In the genomic region with DNA sequence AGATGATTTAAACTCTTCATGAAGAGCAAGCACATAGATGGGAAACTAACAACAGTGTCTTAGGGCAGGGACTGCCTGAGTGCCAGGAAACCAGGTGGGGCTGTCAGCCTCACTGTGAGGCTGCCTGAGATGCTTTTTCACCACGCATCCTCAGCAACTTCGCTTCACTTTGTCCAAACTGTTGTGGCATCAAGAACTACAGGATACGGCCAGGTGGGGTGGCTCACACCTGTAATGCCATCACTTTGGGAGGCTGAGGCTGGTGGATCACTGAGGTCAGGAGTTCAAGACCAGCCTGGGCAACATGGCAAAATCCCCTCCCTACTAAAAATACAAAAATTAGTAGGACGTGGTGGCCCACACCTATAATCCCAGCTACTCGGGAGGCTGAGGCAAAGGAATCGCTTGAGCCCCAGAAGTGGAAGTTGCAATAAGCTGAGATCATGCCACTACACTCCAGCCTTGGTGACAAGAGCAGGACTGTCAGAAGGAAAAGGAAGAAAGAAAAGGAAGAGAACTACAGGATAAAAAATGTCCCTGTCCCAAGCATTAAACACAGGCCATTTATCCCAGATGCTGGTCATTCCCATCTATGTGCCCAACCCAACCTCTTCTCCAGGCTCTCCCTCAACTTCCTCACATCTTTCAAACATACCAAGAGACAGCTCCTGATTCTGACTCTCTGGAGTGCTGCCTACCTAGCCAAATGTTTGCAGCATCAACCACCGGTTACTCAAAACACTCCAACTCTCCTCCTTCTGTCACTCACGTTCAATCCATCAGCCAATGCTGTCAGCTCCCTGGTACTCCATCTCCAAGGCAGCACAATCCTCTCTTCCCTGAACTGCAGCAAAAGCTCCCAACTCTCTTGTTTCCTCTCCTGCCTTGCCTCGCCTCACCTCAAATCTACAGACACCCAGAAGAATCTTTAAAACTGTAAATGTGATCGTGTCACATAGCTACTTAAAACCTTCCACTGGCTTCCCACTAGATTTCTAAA, we compare ENCODE assay signal across 8 cellular contexts. TPM values are rescaled to one million over a fixed set of nuclear protein-coding genes. Genes with fewer than 3 reads are reported as not detected.
DNase-seq lines count a peak whose midpoint lies in the region; ATAC-seq and TF ChIP-seq lines count a peak whose summit lies in the region.

No MANE protein-coding gene starts in this region.

- H3K4me1 ChIP-seq in ES-I3 (ENCODE audit: insufficient read depth, low read length) (peaks cover 6% of the 10 kb centered on the region), OCI-LY3 (ENCODE audit: low read length) (peaks cover 17% of the 10 kb centered on the region), endocrine pancreas (ENCODE audit: control insufficient read depth, insufficient read depth, low read length) (no peaks in the 10 kb centered on the region), ovary (ENCODE audit: insufficient read depth) (peaks cover 9% of the 10 kb centered on the region)

- peak overlapping the region; percentile 100 for H3K4me2 ChIP-seq in OCI-LY3 (ENCODE audit: low read length)

- H3K27me3 ChIP-seq in OCI-LY3 (ENCODE audit: low read depth, low read length) (no peaks in the 10 kb centered on the region), endocrine pancreas (ENCODE audit: control insufficient read depth, insufficient read depth, low read length) (no peaks in the 10 kb centered on the region), ovary (no peaks in the 10 kb centered on the region)

- H4K20me1 ChIP-seq in OCI-LY3 (ENCODE audit: insufficient read depth, low read length): peaks cover 18% of the 10 kb centered on the region

- peaks cover 65% of the 10 kb centered on the region for H3K79me2 ChIP-seq in OCI-LY3 (ENCODE audit: low read length)

- no peak for TF ChIP-seq EP300 in ovary (IDR thresholded peaks at IDR 0.05)

- WGBS in ovary, 3 donors: 38 to 50% (median 43%) methylated on average over 10 of the region's 10 CpGs

- DNase-seq in ovary (no peak), A172 (ENCODE audit: low spot score) (no peak), NCI-H2227 treated with DMSO at 0.1 percent for 48 hours (lab: John Stamatoyannopoulos, UW) (no peak)

- intact Hi-C loops in ovary (cut with DNase I): loop anchor here in 2 of 4 donors (5.0 kb wide), 2 partner anchors 43 to 138 kb away; a partner anchor contains a TSS

- H3K4me3 ChIP-seq in OCI-LY3 (ENCODE audit: low read length): peak overlapping the region; percentile 95
- H3K4me3 ChIP-seq in endocrine pancreas (ENCODE audit: control insufficient read depth, insufficient read depth, low read length): peak overlapping the region; percentile 62
- peak overlapping the region; percentile 100 for H3K4me3 ChIP-seq in ovary

- TF ChIP-seq CTCF in OCI-LY3 (IDR thresholded peaks at IDR 0.05; ENCODE audit: low read depth, low read length): no peak
- TF ChIP-seq CTCF in ovary (IDR thresholded peaks at IDR 0.05): no peak

- H2AFZ ChIP-seq in OCI-LY3 (ENCODE audit: low read depth, low read length): no peak overlapping the region

- no peak overlapping the region for H3K27ac ChIP-seq in OCI-LY3 (ENCODE audit: low read length)
- peak overlapping the region; percentile 76 to 80 for H3K27ac ChIP-seq in ovary

- H3K9me3 ChIP-seq in ES-I3 (ENCODE audit: control insufficient read depth, insufficient read depth, low read length) (no peaks in the 10 kb centered on the region), OCI-LY3 (ENCODE audit: insufficient read depth, low read length) (no peaks in the 10 kb centered on the region), endocrine pancreas (ENCODE audit: control insufficient read depth, low read length) (no peaks in the 10 kb centered on the region), ovary (no peaks in the 10 kb centered on the region)

- H3K9ac ChIP-seq in ES-I3 (ENCODE audit: low read depth, low read length) (peak overlapping the region; percentile 80; the same call in 1 of the 2 replicates), OCI-LY3 (ENCODE audit: low read length) (peak overlapping the region; percentile 95), endocrine pancreas (ENCODE audit: control insufficient read depth, insufficient read depth, low read length) (peak overlapping the region; percentile 63)

- H3K36me3 ChIP-seq in ES-I3 (ENCODE audit: insufficient read depth, low read length) (peaks cover 33% of the 10 kb centered on the region), OCI-LY3 (replicated peaks; ENCODE audit: low read depth, low read length) (peaks cover 37% of the 10 kb centered on the region), endocrine pancreas (ENCODE audit: control insufficient read depth, insufficient read depth, low read length) (peaks cover 1% of the 10 kb centered on the region), ovary (no peaks in the 10 kb centered on the region)

- TF ChIP-seq POLR2A in ovary (IDR thresholded peaks at IDR 0.05): no peak

- ATAC-seq in HG03139 (IDR thresholded peaks at IDR 0.05; ENCODE audit: unreplicated experiment): no peak
- no peak for ATAC-seq in GM18861 (IDR thresholded peaks at IDR 0.05; ENCODE audit: unreplicated experiment)

RNA-seq across cellular contexts. Expression of a gene that starts 1.6 kb away (rescaled TPM):
- total RNA-seq in ovary: 100 to 1,000 TPM in 2 of 7 donors, 10 to 100 TPM in 5; 81.6 to 114 (median 93.6) TPM
- 10 to 100 TPM; 71.2 to 87.8 TPM for polyA plus RNA-seq in ovary
- 157 and 184 TPM in 2 replicates for total RNA-seq in A172 (2014; rRNA removed; shearing (Covaris generic))

RNA-seq across cellular contexts. Expression of a gene that starts 24.5 kb away (rescaled TPM):
- total RNA-seq in ovary: 1 to 10 TPM in 1 of 7 donors, under 1 TPM in 4, not detected in 2; 0.10 to 2.3 (median 0.18) TPM
- under 1 TPM in 1 of 2 donors, not detected in 1; 0.16 TPM for polyA plus RNA-seq in ovary
- total RNA-seq in A172 (2014; rRNA removed; shearing (Covaris generic)): 0.52 and 6.4 TPM in 2 replicates

RNA-seq across cellular contexts. Expression of a gene that starts 44.0 kb away (rescaled TPM):
- 10 to 100 TPM; 17.2 to 77.3 (median 25.6) TPM for total RNA-seq in ovary
- polyA plus RNA-seq in ovary: 10 to 100 TPM in 1 of 2 donors, 1 to 10 TPM in 1; 2.4 to 25.7 TPM
- total RNA-seq in A172 (2014; rRNA removed; shearing (Covaris generic)): 81.7 and 84.8 TPM in 2 replicates
